22 cellular contexts compared by ENCODE assay signal in the genomic region with DNA sequence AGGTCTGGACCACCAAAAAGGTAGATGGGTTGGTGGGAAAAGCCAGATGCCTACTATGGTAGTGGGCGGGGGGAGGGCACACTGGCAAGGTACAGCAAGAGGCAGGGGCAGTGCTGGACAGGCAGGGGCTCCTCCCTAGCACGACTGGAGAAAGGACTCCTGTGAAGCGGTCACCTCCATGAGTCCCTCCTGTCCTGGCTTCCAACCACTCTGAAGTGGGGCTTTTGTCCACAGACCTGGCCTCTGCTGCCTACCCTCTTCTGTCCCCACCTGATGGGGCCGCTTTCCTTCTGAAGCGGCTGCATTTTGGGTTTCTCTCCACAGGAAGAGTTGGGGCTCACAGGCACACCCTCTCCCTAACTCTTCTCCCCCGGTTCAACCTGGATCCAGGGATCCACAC. TPM values are rescaled to one million over a fixed set of nuclear protein-coding genes. Genes with fewer than 3 reads are reported as not detected.
DNase-seq lines count a peak whose midpoint lies in the region; ATAC-seq and TF ChIP-seq lines count a peak whose summit lies in the region.
"Had no signal": no experiment of that assay in that cellular context is flagged by ENCODE, and none has a peak within 500 bp of the region (broad histone marks: within the 10 kb centered on the region; RNA-seq: fewer than 3 reads in every experiment).

No MANE protein-coding gene starts in this region.

- ATAC-seq in stimulated activated effector memory CD8-positive, alpha-beta T cell treated with anti-CD3 and anti-CD28 coated beads, Interleukin-12 subunit alpha, Interleukin-12 subunit beta, amount 100 ng/mL, for 72 hours: no peak
- ATAC-seq in stimulated activated naive CD8-positive, alpha-beta T cell treated with anti-CD3 and anti-CD28 coated beads, Interleukin-15, amount 100 ng/mL, for 72 hours: no peak
- ATAC-seq: left cardiac atrium had no signal

- peaks cover 22% of the 10 kb centered on the region for H3K36me3 Mint-ChIP-seq in activated naive CD4-positive, alpha-beta T cell treated with anti-CD3 and anti-CD28 coated beads, Interleukin-2, amount 10 ng/mL, durations not matched to agents 7 days and 5 days
- peaks cover 11% of the 10 kb centered on the region for H3K36me3 Mint-ChIP-seq in activated naive CD4-positive, alpha-beta T cell treated with anti-CD3 and anti-CD28 coated beads for 36 hours (ENCODE audit: low read depth)
- peaks cover 0 to 38% (median 7%) of the 10 kb centered on the region in 3 donors for H3K36me3 Mint-ChIP-seq in CD8-positive, alpha-beta memory T cell
- peaks cover 15% of the 10 kb centered on the region for H3K36me3 Mint-ChIP-seq in chondrocyte (ENCODE audit: low read depth)
- peaks cover 70% of the 10 kb centered on the region for H3K36me3 Mint-ChIP-seq in stimulated activated effector memory CD8-positive, alpha-beta T cell treated with anti-CD3 and anti-CD28 coated beads, Interleukin-12 subunit alpha, Interleukin-12 subunit beta, amount 100 ng/mL, for 72 hours

- intact Hi-C loops in activated naive CD4-positive, alpha-beta T cell treated with anti-CD3 and anti-CD28 coated beads for 36 hours (cut with micrococcal nuclease): no loop called here

- no peak overlapping the region for H3K4me3 ChIP-seq in CD8-positive, alpha-beta memory T cell (ENCODE audit: low read length)

- peaks cover 79% of the 10 kb centered on the region for H3K4me1 Mint-ChIP-seq in activated naive CD4-positive, alpha-beta T cell treated with anti-CD3 and anti-CD28 coated beads, Interleukin-2, amount 10 ng/mL, durations not matched to agents 7 days and 5 days
- peaks cover 37% of the 10 kb centered on the region for H3K4me1 Mint-ChIP-seq in activated naive CD4-positive, alpha-beta T cell treated with anti-CD3 and anti-CD28 coated beads for 36 hours (ENCODE audit: low read depth)
- peaks cover 29 to 53% (median 33%) of the 10 kb centered on the region in 3 donors for H3K4me1 Mint-ChIP-seq in CD8-positive, alpha-beta memory T cell
- peaks cover 18% of the 10 kb centered on the region for H3K4me1 Mint-ChIP-seq in chondrocyte (ENCODE audit: low read depth)
- H3K4me1 Mint-ChIP-seq in stimulated activated effector memory CD8-positive, alpha-beta T cell treated with anti-CD3 and anti-CD28 coated beads, Interleukin-12 subunit alpha, Interleukin-12 subunit beta, amount 100 ng/mL, for 72 hours: peaks cover 32% of the 10 kb centered on the region
- peaks cover 38% of the 10 kb centered on the region for H3K4me1 Mint-ChIP-seq in stimulated activated naive CD8-positive, alpha-beta T cell treated with anti-CD3 and anti-CD28 coated beads, Interleukin-15, amount 100 ng/mL, for 72 hours

- no peak overlapping the region for H3K27ac ChIP-seq in CD8-positive, alpha-beta memory T cell (ENCODE audit: low read depth, low read length)

- no peak for DNase-seq in activated naive CD4-positive, alpha-beta T cell treated with anti-CD3 and anti-CD28 coated beads, Interleukin-2, amount 10 ng/mL, durations not matched to agents 7 days and 5 days
- no peak for DNase-seq in activated naive CD4-positive, alpha-beta T cell treated with anti-CD3 and anti-CD28 coated beads for 36 hours
- DNase-seq in CD8-positive, alpha-beta memory T cell: no peak
- no peak for DNase-seq in chondrocyte (ENCODE audit: low spot score)
- no peak for DNase-seq in stimulated activated effector memory CD8-positive, alpha-beta T cell treated with anti-CD3 and anti-CD28 coated beads, Interleukin-12 subunit alpha, Interleukin-12 subunit beta, amount 100 ng/mL, for 72 hours (ENCODE audit: low spot score in 2 of 2)
- no peak for DNase-seq in stimulated activated CD4-positive, alpha-beta T cell treated with anti-CD3 and anti-CD28 coated beads, Interleukin-15, amount 100 ng/mL, for 24 hours
- no peak for DNase-seq in stimulated activated naive CD8-positive, alpha-beta T cell treated with anti-CD3 and anti-CD28 coated beads, Interleukin-15, amount 100 ng/mL, for 72 hours
- DNase-seq: activated CD8-positive, alpha-beta memory T cell treated with anti-CD3 and anti-CD28 coated beads, Interleukin-2, amount 50 U/mL, for 48 hours; activated gamma-delta T cell; amygdala; dermis blood vessel endothelial cell; DND-41; head of caudate nucleus; HFFc6; KG1; left cardiac atrium; mesendoderm; MV-4-11; NCI-H2171 treated with DMSO at 0.1 percent for 48 hours; NCI-H526 treated with DMSO at 0.1 percent for 48 hours; RPMI8226 had no signal

- no peaks in the 10 kb centered on the region for H3K9me3 ChIP-seq in CD8-positive, alpha-beta memory T cell (ENCODE audit: low read length)

- H3K27me3 Mint-ChIP-seq in activated naive CD4-positive, alpha-beta T cell treated with anti-CD3 and anti-CD28 coated beads, Interleukin-2, amount 10 ng/mL, durations not matched to agents 7 days and 5 days: no peaks in the 10 kb centered on the region
- H3K27me3 Mint-ChIP-seq in activated naive CD4-positive, alpha-beta T cell treated with anti-CD3 and anti-CD28 coated beads for 36 hours (ENCODE audit: low read depth): no peaks in the 10 kb centered on the region
- H3K27me3 Mint-ChIP-seq in CD8-positive, alpha-beta memory T cell: no peaks in the 10 kb centered on the region
- no peaks in the 10 kb centered on the region for H3K27me3 Mint-ChIP-seq in chondrocyte (ENCODE audit: low read depth)
- no peaks in the 10 kb centered on the region for H3K27me3 Mint-ChIP-seq in stimulated activated naive CD8-positive, alpha-beta T cell treated with anti-CD3 and anti-CD28 coated beads, Interleukin-15, amount 100 ng/mL, for 72 hours

- H3K9me3 Mint-ChIP-seq in activated naive CD4-positive, alpha-beta T cell treated with anti-CD3 and anti-CD28 coated beads, Interleukin-2, amount 10 ng/mL, durations not matched to agents 7 days and 5 days: no peaks in the 10 kb centered on the region
- H3K9me3 Mint-ChIP-seq in activated naive CD4-positive, alpha-beta T cell treated with anti-CD3 and anti-CD28 coated beads for 36 hours: no peaks in the 10 kb centered on the region
- no peaks in the 10 kb centered on the region for H3K9me3 Mint-ChIP-seq in CD8-positive, alpha-beta memory T cell
- no peaks in the 10 kb centered on the region for H3K9me3 Mint-ChIP-seq in chondrocyte (ENCODE audit: low read depth)
- no peaks in the 10 kb centered on the region for H3K9me3 Mint-ChIP-seq in stimulated activated effector memory CD8-positive, alpha-beta T cell treated with anti-CD3 and anti-CD28 coated beads, Interleukin-12 subunit alpha, Interleukin-12 subunit beta, amount 100 ng/mL, for 72 hours
- H3K9me3 Mint-ChIP-seq in stimulated activated naive CD8-positive, alpha-beta T cell treated with anti-CD3 and anti-CD28 coated beads, Interleukin-15, amount 100 ng/mL, for 72 hours: no peaks in the 10 kb centered on the region
- H3K9me3 Mint-ChIP-seq: HFFc6, nephron had no signal

- H3K36me3 ChIP-seq in CD8-positive, alpha-beta memory T cell (ENCODE audit: insufficient read depth, low read length): no peaks in the 10 kb centered on the region

- no peak overlapping the region for H3K4me3 Mint-ChIP-seq in activated naive CD4-positive, alpha-beta T cell treated with anti-CD3 and anti-CD28 coated beads, Interleukin-2, amount 10 ng/mL, durations not matched to agents 7 days and 5 days
- H3K4me3 Mint-ChIP-seq in activated naive CD4-positive, alpha-beta T cell treated with anti-CD3 and anti-CD28 coated beads for 36 hours: no peak overlapping the region
- no peak overlapping the region for H3K4me3 Mint-ChIP-seq in CD8-positive, alpha-beta memory T cell
- no peak overlapping the region for H3K4me3 Mint-ChIP-seq in chondrocyte (ENCODE audit: unreplicated experiment)
- H3K4me3 Mint-ChIP-seq in stimulated activated effector memory CD8-positive, alpha-beta T cell treated with anti-CD3 and anti-CD28 coated beads, Interleukin-12 subunit alpha, Interleukin-12 subunit beta, amount 100 ng/mL, for 72 hours: no peak overlapping the region
- no peak overlapping the region for H3K4me3 Mint-ChIP-seq in stimulated activated naive CD8-positive, alpha-beta T cell treated with anti-CD3 and anti-CD28 coated beads, Interleukin-15, amount 100 ng/mL, for 72 hours
- H3K4me3 Mint-ChIP-seq: HFFc6 had no signal

- peaks cover 38% of the 10 kb centered on the region for H3K4me1 ChIP-seq in CD8-positive, alpha-beta memory T cell (ENCODE audit: insufficient read depth, low read length)

- H3K27ac Mint-ChIP-seq in activated naive CD4-positive, alpha-beta T cell treated with anti-CD3 and anti-CD28 coated beads, Interleukin-2, amount 10 ng/mL, durations not matched to agents 7 days and 5 days: peak overlapping the region; percentile 87
- no peak overlapping the region for H3K27ac Mint-ChIP-seq in activated naive CD4-positive, alpha-beta T cell treated with anti-CD3 and anti-CD28 coated beads for 36 hours
- H3K27ac Mint-ChIP-seq in CD8-positive, alpha-beta memory T cell: peak overlapping the region; percentile 97 to 100 (median 100)
- peak overlapping the region; percentile 22 for H3K27ac Mint-ChIP-seq in chondrocyte (ENCODE audit: unreplicated experiment)
- peak overlapping the region; percentile 67 for H3K27ac Mint-ChIP-seq in stimulated activated effector memory CD8-positive, alpha-beta T cell treated with anti-CD3 and anti-CD28 coated beads, Interleukin-12 subunit alpha, Interleukin-12 subunit beta, amount 100 ng/mL, for 72 hours
- peak overlapping the region in 1 of 2 donors; percentile 11 for H3K27ac Mint-ChIP-seq in stimulated activated naive CD8-positive, alpha-beta T cell treated with anti-CD3 and anti-CD28 coated beads, Interleukin-15, amount 100 ng/mL, for 72 hours
- H3K27ac Mint-ChIP-seq: HFFc6 had no signal

- H3K27me3 ChIP-seq in CD8-positive, alpha-beta memory T cell (ENCODE audit: insufficient read depth, low read length, poor library complexity, severe bottlenecking): no peaks in the 10 kb centered on the region

- CTCF ChIA-PET in activated naive CD4-positive, alpha-beta T cell treated with anti-CD3 and anti-CD28 coated beads, Interleukin-2, amount 10 ng/mL, durations not matched to agents 7 days and 5 days (lab: Charles Lee): interaction anchor here (1.3 to 2.3 kb wide), 3 partner anchors 8 to 123 kb away, joined by 3 to 17 read pairs (median 6); no protein-coding TSS in a partner anchor
- CTCF ChIA-PET in activated naive CD4-positive, alpha-beta T cell treated with anti-CD3 and anti-CD28 coated beads for 36 hours (lab: Charles Lee): no interaction called here
- CTCF ChIA-PET in CD8-positive, alpha-beta memory T cell (lab: Charles Lee): interaction anchor here (2.5 kb wide), 1 partner anchor 122 kb away, joined by 14 read pairs; a partner anchor contains a TSS

- TF ChIP-seq CTCF in chondrocyte (IDR thresholded peaks at IDR 0.05): no peak

- POLR2A ChIA-PET in CD8-positive, alpha-beta memory T cell (lab: Charles Lee): no interaction called here

RNA-seq across cellular contexts. Expression of a gene that starts 2.7 kb away (rescaled TPM):
- under 1 TPM; 0.17 to 0.32 TPM for total RNA-seq in activated naive CD4-positive, alpha-beta T cell treated with anti-CD3 and anti-CD28 coated beads for 36 hours
- total RNA-seq in CD8-positive, alpha-beta memory T cell: under 1 TPM; 0.31 to 0.39 TPM
- polyA plus RNA-seq in CD8-positive, alpha-beta memory T cell: not detected
- total RNA-seq in chondrocyte: 2.2 to 3.8 TPM (median 2.9 TPM) in 3 replicates

RNA-seq across cellular contexts. Expression of a gene that starts 57.9 kb away (rescaled TPM):
- total RNA-seq in activated naive CD4-positive, alpha-beta T cell treated with anti-CD3 and anti-CD28 coated beads for 36 hours: 1 to 10 TPM; 9.0 to 9.7 TPM
- 1 to 10 TPM; 5.9 to 6.8 TPM for total RNA-seq in CD8-positive, alpha-beta memory T cell
- polyA plus RNA-seq in CD8-positive, alpha-beta memory T cell: 3.1 TPM
- 2.1 to 3.4 TPM (median 2.9 TPM) in 3 replicates for total RNA-seq in chondrocyte
